Comparison of ENCODE assay signal across 8 cellular contexts in the genomic region with DNA sequence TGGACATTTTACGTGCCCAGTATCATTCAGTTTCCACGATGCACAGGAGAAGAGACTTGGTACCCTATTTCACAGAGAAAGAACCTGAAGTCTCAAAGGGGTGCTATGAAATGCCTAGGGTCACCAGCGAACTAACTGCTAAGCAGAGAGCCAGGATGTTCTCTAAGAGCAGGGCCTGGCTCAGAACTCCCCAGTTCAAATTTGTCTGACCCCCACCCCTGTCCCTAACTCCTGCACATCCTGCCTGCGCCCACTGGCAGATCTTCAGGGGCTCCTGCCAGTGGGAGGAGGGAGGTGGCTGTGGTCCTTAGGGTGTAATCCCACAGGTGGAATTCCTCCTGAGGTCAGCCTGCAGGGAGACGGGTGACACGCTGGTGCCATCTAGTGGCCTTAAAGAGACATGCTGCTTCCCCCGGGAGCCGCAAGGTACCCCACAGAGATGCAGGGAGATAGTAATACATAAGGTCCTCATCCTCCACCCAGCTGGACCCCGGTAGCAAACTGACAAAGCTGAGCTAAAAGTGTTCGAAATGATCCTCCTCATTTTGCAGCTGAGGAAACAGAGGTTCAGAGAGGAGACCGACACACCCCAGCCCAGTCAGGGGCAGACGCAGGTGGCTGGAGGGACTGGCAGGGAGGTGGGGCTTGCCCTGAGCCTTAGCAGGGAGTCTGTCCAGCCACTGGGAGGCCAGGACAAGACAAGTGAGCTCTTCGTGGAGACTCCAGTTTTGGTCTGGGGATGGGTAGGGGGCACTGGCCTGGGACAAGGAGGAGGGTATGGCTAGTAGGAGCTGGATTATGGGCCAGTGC. TPM values are rescaled to one million over a fixed set of nuclear protein-coding genes. Genes with fewer than 3 reads are reported as not detected.
DNase-seq lines count a peak whose midpoint lies in the region; ATAC-seq and TF ChIP-seq lines count a peak whose summit lies in the region.

No MANE protein-coding gene starts in this region.

- TF ChIP-seq POLR2A in GM18505 (IDR thresholded peaks at IDR 0.05; ENCODE audit: borderline replicate concordance, extremely low read depth, insufficient read depth, insufficient read length) = no peak

- no peaks in the 10 kb centered on the region for H3K79me2 ChIP-seq in OCI-LY7 (ENCODE audit: insufficient read depth, low read depth, low read length)

- peak; percentile 92 for TF ChIP-seq CTCF in CD8-positive, alpha-beta T cell (IDR thresholded peaks at IDR 0.05)
- peak; percentile 99 for TF ChIP-seq CTCF in OCI-LY7 (conservative IDR thresholded peaks at IDR 0.05; ENCODE audit: low read length)
- TF ChIP-seq CTCF in fibroblast of pulmonary artery (IDR thresholded peaks at IDR 0.05; ENCODE audit: low read length, missing control alignments) = peak; percentile 90
- TF ChIP-seq CTCF in nephron (IDR thresholded peaks at IDR 0.05; ENCODE audit: unreplicated experiment in 3 of 3) = peak; percentile 83 to 97 (median 93)

- no peak overlapping the region for H3K4me3 ChIP-seq in CD8-positive, alpha-beta T cell (ENCODE audit: low read depth, low read length)
- H3K4me3 ChIP-seq in OCI-LY7 (ENCODE audit: low read depth, low read length, poor library complexity, severe bottlenecking) = no peak overlapping the region
- no peak overlapping the region for H3K4me3 ChIP-seq in fibroblast of pulmonary artery (replicated peaks; ENCODE audit: low read depth, low read length)

- H3K36me3 ChIP-seq in CD8-positive, alpha-beta T cell (ENCODE audit: insufficient read depth, low read length) = no peaks in the 10 kb centered on the region
- H3K36me3 ChIP-seq in OCI-LY7 (ENCODE audit: insufficient read depth, low read length) = no peaks in the 10 kb centered on the region

- H4K20me1 ChIP-seq in OCI-LY7 (ENCODE audit: insufficient read depth, low read length) = no peaks in the 10 kb centered on the region

- peak; percentile 18 to 75 (median 45) for DNase-seq in CD8-positive, alpha-beta T cell
- DNase-seq in HS-5 (ENCODE audit: low read depth) (peak; percentile 37), OCI-LY7 (ENCODE audit: low spot score) (peak; percentile 77), fibroblast of pulmonary artery (ENCODE audit: low read depth) (peak; percentile 70), superior temporal gyrus (ENCODE audit: extremely low spot score) (peak; percentile 78)
- peak; percentile 46 for DNase-seq in activated T-cell treated with anti-CD3 and anti-CD28 coated beads, Interleukin-2, amount 50 U/mL, for 72 hours

- no peaks in the 10 kb centered on the region for H3K4me1 ChIP-seq in CD8-positive, alpha-beta T cell (ENCODE audit: insufficient read depth, low read length)
- no peaks in the 10 kb centered on the region for H3K4me1 ChIP-seq in OCI-LY7 (ENCODE audit: insufficient read depth, low read length, poor library complexity, severe bottlenecking)

- H3K4me2 ChIP-seq in OCI-LY7 (ENCODE audit: low read length) = no peak overlapping the region

- CTCF ChIA-PET in CD8-positive, alpha-beta T cell (lab: Charles Lee) = interaction anchor here (0.5 to 4.7 kb wide), 31 partner anchors 9 to 542 kb away, joined by 3 to 64 read pairs (median 3); no protein-coding TSS in a partner anchor
- CTCF ChIA-PET in OCI-LY7 (lab: Charles Lee; ENCODE audit: unreplicated experiment) = interaction anchor here (1.0 kb wide), 1 partner anchor 232 kb away, joined by 3 read pairs; no protein-coding TSS in a partner anchor

- no peaks in the 10 kb centered on the region for H3K36me3 Mint-ChIP-seq in CD8-positive, alpha-beta T cell
- H3K36me3 Mint-ChIP-seq in activated T-cell treated with anti-CD3 and anti-CD28 coated beads, Interleukin-2, amount 50 U/mL, for 72 hours (ENCODE audit: insufficient read depth in 2 of 2) = no peaks in the 10 kb centered on the region
- no peaks in the 10 kb centered on the region for H3K36me3 Mint-ChIP-seq in nephron (ENCODE audit: low read depth)

- no peak overlapping the region for H3K27ac Mint-ChIP-seq in CD8-positive, alpha-beta T cell
- H3K27ac Mint-ChIP-seq in activated T-cell treated with anti-CD3 and anti-CD28 coated beads, Interleukin-2, amount 50 U/mL, for 72 hours = no peak overlapping the region
- H3K27ac Mint-ChIP-seq in nephron = no peak overlapping the region

- peak; percentile 70 for ATAC-seq in CD8-positive, alpha-beta T cell
- peak; percentile 55 to 66 for ATAC-seq in activated T-cell treated with anti-CD3 and anti-CD28 coated beads, Interleukin-2, amount 50 U/mL, for 72 hours (replicated peaks in 1 of 2)
- no peak for ATAC-seq in GM18505 (IDR thresholded peaks at IDR 0.05; ENCODE audit: unreplicated experiment)

- H3K27me3 Mint-ChIP-seq in CD8-positive, alpha-beta T cell (ENCODE audit: low read depth) = no peaks in the 10 kb centered on the region
- peaks cover 8% of the 10 kb centered on the region for H3K27me3 Mint-ChIP-seq in activated T-cell treated with anti-CD3 and anti-CD28 coated beads, Interleukin-2, amount 50 U/mL, for 72 hours (ENCODE audit: low read depth)
- peaks cover 5% of the 10 kb centered on the region for H3K27me3 Mint-ChIP-seq in nephron (ENCODE audit: low read depth)

- no peaks in the 10 kb centered on the region for H3K9me2 ChIP-seq in OCI-LY7 (ENCODE audit: insufficient read depth, low read length)

- intact Hi-C loops in CD8-positive, alpha-beta T cell (cut with DNase I, micrococcal nuclease) = loop anchor here in 1 of 2 experiments (1.0 kb wide), 3 partner anchors 153 to 541 kb away; no protein-coding TSS in a partner anchor
- intact Hi-C loops in OCI-LY7 (cut with micrococcal nuclease; ENCODE audit: unreplicated experiment) = loop anchor here (1.0 to 2.0 kb wide), 3 partner anchors 40 to 233 kb away; no protein-coding TSS in a partner anchor

- no peaks in the 10 kb centered on the region for H3K27me3 ChIP-seq in CD8-positive, alpha-beta T cell (ENCODE audit: insufficient read depth, low read length)

- no peak overlapping the region for H2AFZ ChIP-seq in OCI-LY7 (ENCODE audit: low read length)

- H3K4me1 Mint-ChIP-seq in CD8-positive, alpha-beta T cell (ENCODE audit: low read depth) = no peaks in the 10 kb centered on the region
- H3K4me1 Mint-ChIP-seq in activated T-cell treated with anti-CD3 and anti-CD28 coated beads, Interleukin-2, amount 50 U/mL, for 72 hours (ENCODE audit: low read depth) = no peaks in the 10 kb centered on the region
- H3K4me1 Mint-ChIP-seq in nephron = no peaks in the 10 kb centered on the region

- H3K9me3 ChIP-seq in CD8-positive, alpha-beta T cell (ENCODE audit: low read length) = no peaks in the 10 kb centered on the region
- no peaks in the 10 kb centered on the region for H3K9me3 ChIP-seq in OCI-LY7 (ENCODE audit: low read length)

- H3K27ac ChIP-seq in CD8-positive, alpha-beta T cell (ENCODE audit: low read depth, low read length) = no peak overlapping the region
- no peak overlapping the region for H3K27ac ChIP-seq in OCI-LY7 (ENCODE audit: low read depth, low read length, poor library complexity, severe bottlenecking)

- BruUV-seq in OCI-LY7 (replicated peaks; lab: Mats Ljungman, UMichigan) = no TSS peak

- H3K9me3 Mint-ChIP-seq in CD8-positive, alpha-beta T cell = no peaks in the 10 kb centered on the region
- H3K9me3 Mint-ChIP-seq in activated T-cell treated with anti-CD3 and anti-CD28 coated beads, Interleukin-2, amount 50 U/mL, for 72 hours = no peaks in the 10 kb centered on the region
- no peaks in the 10 kb centered on the region for H3K9me3 Mint-ChIP-seq in nephron

- no peak overlapping the region for H3K4me3 Mint-ChIP-seq in CD8-positive, alpha-beta T cell
- H3K4me3 Mint-ChIP-seq in activated T-cell treated with anti-CD3 and anti-CD28 coated beads, Interleukin-2, amount 50 U/mL, for 72 hours = no peak overlapping the region
- H3K4me3 Mint-ChIP-seq in nephron = no peak overlapping the region

- POLR2A ChIA-PET in CD8-positive, alpha-beta T cell (lab: Charles Lee) = no interaction called here
- POLR2A ChIA-PET in OCI-LY7 (lab: Charles Lee) = no interaction called here

RNA-seq across cellular contexts. Expression of gene MB, which starts 34.1 kb away (rescaled TPM):
- not detected for total RNA-seq in CD8-positive, alpha-beta T cell
- total RNA-seq in OCI-LY7 (2014; rRNA removed; shearing (Covaris generic)) = not detected in 2 replicates
- total RNA-seq in OCI-LY7 (2022) = not detected in 2 replicates
- under 1 TPM; 0.24 to 0.69 TPM for total RNA-seq in activated T-cell treated with anti-CD3 and anti-CD28 coated beads, Interleukin-2, amount 50 U/mL, for 72 hours

RNA-seq across cellular contexts. Expression of gene RASD2, which starts 42.4 kb away (rescaled TPM):
- 10 to 100 TPM; 20.1 to 20.2 TPM for total RNA-seq in CD8-positive, alpha-beta T cell
- 0.19 TPM in 1 of 2 replicates, not detected in the other for total RNA-seq in OCI-LY7 (2014; rRNA removed; shearing (Covaris generic))
- 0.11 TPM in 1 of 2 replicates, not detected in the other for total RNA-seq in OCI-LY7 (2022)
- total RNA-seq in activated T-cell treated with anti-CD3 and anti-CD28 coated beads, Interleukin-2, amount 50 U/mL, for 72 hours = under 1 TPM; 0.19 to 0.28 TPM

Comparison
In these comparisons a context has a peak if more than half of its experiments do, and no peak if none do; other contexts are left out.
1. RNA of gene RASD2, which starts 42.4 kb away (total RNA-seq): 20.1 to 20.2 TPM in CD8-positive, alpha-beta T cell; 0.19 to 0.28 TPM in activated T-cell treated with anti-CD3 and anti-CD28 coated beads, Interleukin-2, amount 50 U/mL, for 72 hours and 0.11 to 0.19 TPM in OCI-LY7; every median in the first group is over 10 times any median in the second.
2. Peak in every context shown above with its lines, with median percentiles within 50 percentile points of each other: DNase-seq and CTCF ChIP-seq.